Comparison of ENCODE assay signal across 11 cellular contexts in genomic region chr5:134450374-134450773, GRCh38.
"Had no signal": no experiment of that assay in that cellular context is flagged by ENCODE, and none has a peak within 500 bp of the region (broad histone marks: within the 10 kb centered on the region; RNA-seq: fewer than 3 reads in every experiment).

No MANE protein-coding gene starts in this region.

- H3K27me3 ChIP-seq: foreskin keratinocyte had no signal

- ATAC-seq: foreskin keratinocyte, left colon had no signal

- DNase-seq: activated CD4-positive, alpha-beta memory T cell treated with anti-CD3 and anti-CD28 coated beads for 36 hours; activated CD4-positive, alpha-beta T cell treated with anti-CD3 and anti-CD28 coated beads for 1 hour; activated CD8-positive, alpha-beta memory T cell treated with anti-CD3 and anti-CD28 coated beads, Interleukin-2, amount 50 U/mL, for 4 hours; activated naive CD4-positive, alpha-beta T cell treated with Interleukin-2 at 50 U/mL for 16 hours; foreskin keratinocyte; left colon; stimulated activated CD4-positive, alpha-beta T cell treated with anti-CD3 and anti-CD28 coated beads, Interleukin-4, amount 100 ng/mL, for 4 hours; T-helper 9 cell had no signal

- H3K27ac ChIP-seq: foreskin keratinocyte had no signal

- FAIRE-seq: astrocyte, endothelial cell of umbilical vein, urothelium cell line had no signal
